Comparison of ENCODE assay signal across 2 cellular contexts in the genomic region with DNA sequence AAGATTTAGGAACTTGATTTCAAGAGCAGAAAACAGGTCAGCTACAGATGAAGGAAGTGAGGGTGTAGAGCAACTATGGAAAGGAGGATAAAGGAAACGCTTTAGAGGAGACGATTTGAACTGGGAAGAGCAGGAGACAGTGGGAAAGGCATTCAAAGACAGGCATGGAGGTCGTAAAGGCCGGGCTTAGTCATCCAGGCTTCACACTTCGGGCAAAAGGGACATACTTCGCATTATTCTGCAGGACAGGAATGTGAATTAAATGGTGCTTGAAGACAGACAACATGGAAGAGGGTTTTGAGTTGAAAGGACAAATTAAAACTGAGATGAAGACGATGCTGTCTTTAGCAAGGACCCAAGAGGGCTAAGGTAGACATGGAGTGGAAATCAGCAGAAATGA.
TF ChIP-seq lines count a peak whose summit lies in the region.

No MANE protein-coding gene starts in this region.

TF ChIP-seq in HCT116, 20 proteins besides CTCF, POLR2A, EP300 and RAD21 (continued from another document):
- TF ChIP-seq TCF7L2 (IDR thresholded peaks at IDR 0.05; ENCODE audit: borderline replicate concordance, extremely low read depth, insufficient read depth, insufficient read length), result no peak
- TF ChIP-seq CEBPB (IDR thresholded peaks at IDR 0.05; ENCODE audit: low read depth), result no peak
- TF ChIP-seq, protein P1, sequence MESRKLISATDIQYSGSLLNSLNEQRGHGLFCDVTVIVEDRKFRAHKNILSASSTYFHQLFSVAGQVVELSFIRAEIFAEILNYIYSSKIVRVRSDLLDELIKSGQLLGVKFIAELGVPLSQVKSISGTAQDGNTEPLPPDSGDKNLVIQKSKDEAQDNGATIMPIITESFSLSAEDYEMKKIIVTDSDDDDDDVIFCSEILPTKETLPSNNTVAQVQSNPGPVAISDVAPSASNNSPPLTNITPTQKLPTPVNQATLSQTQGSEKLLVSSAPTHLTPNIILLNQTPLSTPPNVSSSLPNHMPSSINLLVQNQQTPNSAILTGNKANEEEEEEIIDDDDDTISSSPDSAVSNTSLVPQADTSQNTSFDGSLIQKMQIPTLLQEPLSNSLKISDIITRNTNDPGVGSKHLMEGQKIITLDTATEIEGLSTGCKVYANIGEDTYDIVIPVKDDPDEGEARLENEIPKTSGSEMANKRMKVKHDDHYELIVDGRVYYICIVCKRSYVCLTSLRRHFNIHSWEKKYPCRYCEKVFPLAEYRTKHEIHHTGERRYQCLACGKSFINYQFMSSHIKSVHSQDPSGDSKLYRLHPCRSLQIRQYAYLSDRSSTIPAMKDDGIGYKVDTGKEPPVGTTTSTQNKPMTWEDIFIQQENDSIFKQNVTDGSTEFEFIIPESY (IDR thresholded peaks at IDR 0.05; ENCODE audit: extremely low read depth, insufficient replicate concordance, low read length), result no peak
- no peak for TF ChIP-seq ATF3 (IDR thresholded peaks at IDR 0.05)
- TF ChIP-seq YY1 (IDR thresholded peaks at IDR 0.05; ENCODE audit: extremely low read depth, insufficient replicate concordance, low read depth, low read length), result no peak
- TF ChIP-seq REST (IDR thresholded peaks at IDR 0.05; ENCODE audit: low read depth), result no peak
- TF ChIP-seq EGR1 (IDR thresholded peaks at IDR 0.05; ENCODE audit: low read depth), result no peak
- TF ChIP-seq ELF1 (IDR thresholded peaks at IDR 0.05; ENCODE audit: borderline replicate concordance, low read depth), result no peak
- no peak for TF ChIP-seq SIN3A (IDR thresholded peaks at IDR 0.05; ENCODE audit: low read depth)
- TF ChIP-seq POLR2AphosphoS5 (IDR thresholded peaks at IDR 0.05; ENCODE audit: low read depth, low read length), result no peak
- no peak for TF ChIP-seq ZFX (IDR thresholded peaks at IDR 0.05)
- no peak for TF ChIP-seq SP1 (IDR thresholded peaks at IDR 0.05; ENCODE audit: low read depth)
- no peak for TF ChIP-seq MAX (IDR thresholded peaks at IDR 0.05)

TF ChIP-seq in WTC11, 78 proteins besides CTCF, POLR2A, EP300 and RAD21 (continued from another document):
- TF ChIP-seq, protein P2, sequence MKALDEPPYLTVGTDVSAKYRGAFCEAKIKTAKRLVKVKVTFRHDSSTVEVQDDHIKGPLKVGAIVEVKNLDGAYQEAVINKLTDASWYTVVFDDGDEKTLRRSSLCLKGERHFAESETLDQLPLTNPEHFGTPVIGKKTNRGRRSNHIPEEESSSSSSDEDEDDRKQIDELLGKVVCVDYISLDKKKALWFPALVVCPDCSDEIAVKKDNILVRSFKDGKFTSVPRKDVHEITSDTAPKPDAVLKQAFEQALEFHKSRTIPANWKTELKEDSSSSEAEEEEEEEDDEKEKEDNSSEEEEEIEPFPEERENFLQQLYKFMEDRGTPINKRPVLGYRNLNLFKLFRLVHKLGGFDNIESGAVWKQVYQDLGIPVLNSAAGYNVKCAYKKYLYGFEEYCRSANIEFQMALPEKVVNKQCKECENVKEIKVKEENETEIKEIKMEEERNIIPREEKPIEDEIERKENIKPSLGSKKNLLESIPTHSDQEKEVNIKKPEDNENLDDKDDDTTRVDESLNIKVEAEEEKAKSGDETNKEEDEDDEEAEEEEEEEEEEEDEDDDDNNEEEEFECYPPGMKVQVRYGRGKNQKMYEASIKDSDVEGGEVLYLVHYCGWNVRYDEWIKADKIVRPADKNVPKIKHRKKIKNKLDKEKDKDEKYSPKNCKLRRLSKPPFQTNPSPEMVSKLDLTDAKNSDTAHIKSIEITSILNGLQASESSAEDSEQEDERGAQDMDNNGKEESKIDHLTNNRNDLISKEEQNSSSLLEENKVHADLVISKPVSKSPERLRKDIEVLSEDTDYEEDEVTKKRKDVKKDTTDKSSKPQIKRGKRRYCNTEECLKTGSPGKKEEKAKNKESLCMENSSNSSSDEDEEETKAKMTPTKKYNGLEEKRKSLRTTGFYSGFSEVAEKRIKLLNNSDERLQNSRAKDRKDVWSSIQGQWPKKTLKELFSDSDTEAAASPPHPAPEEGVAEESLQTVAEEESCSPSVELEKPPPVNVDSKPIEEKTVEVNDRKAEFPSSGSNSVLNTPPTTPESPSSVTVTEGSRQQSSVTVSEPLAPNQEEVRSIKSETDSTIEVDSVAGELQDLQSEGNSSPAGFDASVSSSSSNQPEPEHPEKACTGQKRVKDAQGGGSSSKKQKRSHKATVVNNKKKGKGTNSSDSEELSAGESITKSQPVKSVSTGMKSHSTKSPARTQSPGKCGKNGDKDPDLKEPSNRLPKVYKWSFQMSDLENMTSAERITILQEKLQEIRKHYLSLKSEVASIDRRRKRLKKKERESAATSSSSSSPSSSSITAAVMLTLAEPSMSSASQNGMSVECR (CRISPR knock-in tag; IDR thresholded peaks at IDR 0.05; ENCODE audit: borderline replicate concordance), result no peak
- TF ChIP-seq ATF1 (CRISPR knock-in tag; IDR thresholded peaks at IDR 0.05), result no peak
- no peak for TF ChIP-seq ESRRA (CRISPR knock-in tag; IDR thresholded peaks at IDR 0.05; ENCODE audit: borderline replicate concordance)
- TF ChIP-seq PRRX2 (CRISPR knock-in tag; IDR thresholded peaks at IDR 0.05), result no peak
- TF ChIP-seq ZNF532 (CRISPR knock-in tag; IDR thresholded peaks at IDR 0.05; ENCODE audit: borderline replicate concordance), result no peak
- no peak for TF ChIP-seq MAX (CRISPR knock-in tag; IDR thresholded peaks at IDR 0.05)
- no peak for TF ChIP-seq USF1 (CRISPR knock-in tag; IDR thresholded peaks at IDR 0.05)
- no peak for TF ChIP-seq SOX15 (CRISPR knock-in tag; IDR thresholded peaks at IDR 0.05)
- TF ChIP-seq FOXP1 (CRISPR knock-in tag; IDR thresholded peaks at IDR 0.05; ENCODE audit: borderline replicate concordance), result no peak
- no peak for TF ChIP-seq CREM (CRISPR knock-in tag; IDR thresholded peaks at IDR 0.05)
